19 cellular contexts compared by ENCODE assay signal in the genomic region with DNA sequence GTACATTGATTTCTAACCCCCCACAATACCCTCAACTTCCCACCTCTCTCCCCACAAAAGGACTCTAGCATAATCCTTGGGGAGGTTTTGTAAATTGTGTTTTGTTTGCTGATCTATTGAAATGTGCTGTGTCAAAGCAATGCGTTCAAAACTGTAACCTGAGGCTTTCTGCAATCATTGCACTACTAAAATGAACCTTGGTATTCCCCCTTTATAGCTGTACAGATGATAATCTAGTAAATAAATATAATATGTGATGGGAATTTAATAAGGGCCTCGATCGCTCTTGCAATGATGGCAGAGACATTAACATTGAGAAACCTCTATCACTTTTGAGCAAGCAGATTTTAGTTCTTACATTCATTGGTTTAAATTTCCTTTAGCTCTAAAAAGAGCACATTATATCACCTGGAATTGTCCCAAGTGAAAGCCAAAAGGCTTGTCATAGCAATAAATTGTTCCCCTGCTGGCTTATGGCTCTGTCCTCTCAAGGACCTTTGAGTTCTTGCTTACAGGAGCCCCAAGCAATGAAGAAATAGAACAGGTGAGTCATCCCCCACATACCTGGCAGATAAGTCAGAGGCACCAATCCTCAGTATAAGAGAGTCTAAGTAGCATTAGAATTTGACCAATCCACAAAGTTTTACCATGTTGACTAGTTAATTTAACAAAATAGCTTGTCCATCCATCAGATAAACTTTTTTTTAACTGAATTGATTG. TPM values are rescaled to one million over a fixed set of nuclear protein-coding genes. Genes with fewer than 3 reads are reported as not detected.
DNase-seq lines count a peak whose midpoint lies in the region; FAIRE-seq and TF ChIP-seq lines count a peak whose summit lies in the region.
"Had no signal": no experiment of that assay in that cellular context is flagged by ENCODE, and none has a peak within 500 bp of the region (broad histone marks: within the 10 kb centered on the region; RNA-seq: fewer than 3 reads in every experiment).

No MANE protein-coding gene starts in this region.

- no peaks in the 10 kb centered on the region for H3K9me3 ChIP-seq in ovary
- H3K9me3 ChIP-seq: spleen, thyroid gland had no signal

- CTCF ChIA-PET in RWPE1 (lab: Yijun Ruan, JAX), result no interaction called here

- 71 to 76% (median 73%) methylated on average over 3 of the region's 3 CpGs for WGBS in ovary, 3 donors

- no peaks in the 10 kb centered on the region for H3K9me3 Mint-ChIP-seq in activated naive CD8-positive, alpha-beta T cell treated with anti-CD3 and anti-CD28 coated beads for 36 hours

- H3K27ac Mint-ChIP-seq in activated naive CD8-positive, alpha-beta T cell treated with anti-CD3 and anti-CD28 coated beads for 36 hours, result no peak overlapping the region

- no peaks in the 10 kb centered on the region for H3K4me1 Mint-ChIP-seq in activated naive CD8-positive, alpha-beta T cell treated with anti-CD3 and anti-CD28 coated beads for 36 hours
- H3K4me1 Mint-ChIP-seq: neural crest cell had no signal

- no peaks in the 10 kb centered on the region for H3K27me3 ChIP-seq in ovary
- H3K27me3 ChIP-seq: thyroid gland had no signal

- intact Hi-C loops in ovary (cut with DNase I), result no loop called here

- no peak for FAIRE-seq in GM19239 (lab: Jason Lieb, UNC)
- FAIRE-seq: D721Med had no signal

- H3K4me3 Mint-ChIP-seq in activated naive CD8-positive, alpha-beta T cell treated with anti-CD3 and anti-CD28 coated beads for 36 hours, result no peak overlapping the region
- H3K4me3 Mint-ChIP-seq: neural crest cell had no signal

- DNase-seq in HS-5 (ENCODE audit: low read depth) (peak; percentile 3), RWPE1 (ENCODE audit: low spot score) (peak; percentile 73), fibroblast of the aortic adventitia (ENCODE audit: low read depth) (peak; percentile 5), skeletal muscle cell (ENCODE audit: low read depth) (peak; percentile 4), ovary (no peak), GM19239 (ENCODE audit: insufficient read length, low spot score) (no peak)
- no peak for DNase-seq in activated effector memory CD4-positive, alpha-beta T cell treated with Interleukin-2 at 50 U/mL for 16 hours
- DNase-seq in activated naive CD8-positive, alpha-beta T cell treated with anti-CD3 and anti-CD28 coated beads for 36 hours, result no peak
- DNase-seq: activated CD4-positive, alpha-beta T cell treated with anti-CD3 and anti-CD28 coated beads, Interleukin-2, amount 50 U/mL, for 48 hours; activated naive CD4-positive, alpha-beta T cell; cerebellar nuclear complex; HCEC 1CT; NCI-H2171 treated with DMSO at 0.1 percent for 48 hours; OCI-M1; spleen; T-helper 2 cell; thyroid gland had no signal

- TF ChIP-seq CTCF in RWPE1 (conservative IDR thresholded peaks at IDR 0.05; ENCODE audit: low read depth), result no peak
- TF ChIP-seq CTCF in fibroblast of the aortic adventitia (IDR thresholded peaks at IDR 0.05; ENCODE audit: insufficient read depth, low read length), result no peak
- no peak for TF ChIP-seq CTCF in ovary (IDR thresholded peaks at IDR 0.05)

- H3K4me3 ChIP-seq in fibroblast of the aortic adventitia (ENCODE audit: low read depth, low read length) (no peak overlapping the region), skeletal muscle cell (ENCODE audit: low read depth, low read length) (no peak overlapping the region), ovary (no peak overlapping the region)
- H3K4me3 ChIP-seq: spleen, thyroid gland had no signal

- POLR2A ChIA-PET in RWPE1 (lab: Yijun Ruan, JAX; ENCODE audit: low non-redundant PET), result no interaction called here

- H3K27ac ChIP-seq in RWPE1 (no peak overlapping the region), ovary (no peak overlapping the region)
- H3K27ac ChIP-seq: spleen, thyroid gland had no signal

- no peaks in the 10 kb centered on the region for H3K4me1 ChIP-seq in ovary (ENCODE audit: insufficient read depth)
- H3K4me1 ChIP-seq: spleen, thyroid gland had no signal

- no peaks in the 10 kb centered on the region for H3K36me3 ChIP-seq in ovary
- H3K36me3 ChIP-seq: spleen, thyroid gland had no signal

- H3K36me3 Mint-ChIP-seq in activated naive CD8-positive, alpha-beta T cell treated with anti-CD3 and anti-CD28 coated beads for 36 hours, result no peaks in the 10 kb centered on the region

- H3K27me3 Mint-ChIP-seq in activated naive CD8-positive, alpha-beta T cell treated with anti-CD3 and anti-CD28 coated beads for 36 hours, result no peaks in the 10 kb centered on the region

- no peak for TF ChIP-seq POLR2A in ovary (IDR thresholded peaks at IDR 0.05)

- no peak for TF ChIP-seq EP300 in ovary (IDR thresholded peaks at IDR 0.05)

RNA-seq across cellular contexts. Expression of a gene that starts 18.5 kb away (rescaled TPM):
- total RNA-seq in fibroblast of the aortic adventitia (ENCODE audit: low replicate concordance) (0.09 TPM in 1 of 2 replicates, not detected in the other), ovary (1 to 10 TPM in 5 of 7 donors, under 1 TPM in 2; 0.37 to 7.2 (median 2.3) TPM)
- 10 to 100 TPM in 1 of 2 donors, 1 to 10 TPM in 1; 1.8 to 20.8 TPM for polyA plus RNA-seq in ovary
- total RNA-seq in activated naive CD8-positive, alpha-beta T cell treated with anti-CD3 and anti-CD28 coated beads for 36 hours, result under 1 TPM in 1 of 2 experiments, not detected in 1; 0.10 TPM
- total RNA-seq: neural crest cell, spleen had no signal

RNA-seq across cellular contexts. Expression of a gene that starts 45.4 kb away (rescaled TPM):
- total RNA-seq in fibroblast of the aortic adventitia (ENCODE audit: low replicate concordance) (0.18 TPM in 1 of 2 replicates, not detected in the other), ovary (1 to 10 TPM in 5 of 7 donors, under 1 TPM in 2; 0.23 to 1.9 (median 1.2) TPM)
- 1 to 10 TPM; 1.7 to 2.9 TPM for polyA plus RNA-seq in ovary
- under 1 TPM; 0.52 to 0.80 TPM for total RNA-seq in activated naive CD8-positive, alpha-beta T cell treated with anti-CD3 and anti-CD28 coated beads for 36 hours

Comparison
In these comparisons a context has a peak if more than half of its experiments do, and no peak if none do; other contexts are left out.
1. DNase-seq: peak in HS-5 (single experiment), RWPE1 (single experiment), fibroblast of the aortic adventitia (single experiment) and skeletal muscle cell (single experiment); none in ovary (0 of 5), activated effector memory CD4-positive, alpha-beta T cell treated with Interleukin-2 at 50 U/mL for 16 hours (single experiment), GM19239 (single experiment) and activated naive CD8-positive, alpha-beta T cell treated with anti-CD3 and anti-CD28 coated beads for 36 hours (single experiment).